In genomic region chr19:47523473-47523872, GRCh38 we compare ENCODE assay signal across 16 cellular contexts. TPM values are rescaled to one million over a fixed set of nuclear protein-coding genes. Genes with fewer than 3 reads are reported as not detected.
DNase-seq lines count a peak whose midpoint lies in the region; ATAC-seq and TF ChIP-seq lines count a peak whose summit lies in the region.
"Had no signal": no experiment of that assay in that cellular context is flagged by ENCODE, and none has a peak within 500 bp of the region (broad histone marks: within the 10 kb centered on the region; RNA-seq: fewer than 3 reads in every experiment).

No MANE protein-coding gene starts in this region.

- peaks cover 14% of the 10 kb centered on the region for H3K4me1 ChIP-seq in upper lobe of right lung

- no peak for DNase-seq in Right ventricle myocardium inferior (ENCODE audit: missing footprints)
- no peak for DNase-seq in cardiac septum (ENCODE audit: low spot score)
- DNase-seq in NCI-H748 (lab: John Stamatoyannopoulos, UW; ENCODE audit: unreplicated experiment): peak; percentile 49
- DNase-seq in left kidney (ENCODE audit: low read depth, low spot score): peak; percentile 58
- no peak for DNase-seq in upper lobe of right lung
- DNase-seq in head of caudate nucleus: no peak
- DNase-seq in T-helper 2 cell treated with Interferon-gamma antibody and Interleukin-4, amounts not matched to agents 5 μg/mL and 100 μg/mL, for 36 hours (ENCODE audit: low spot score): no peak
- DNase-seq: activated naive CD4-positive, alpha-beta T cell treated with anti-CD3 and anti-CD28 coated beads, Interleukin-2, amount 50 U/mL, for 16 hours; hippocampal formation; NCI-H446 treated with DMSO at 0.1 percent for 48 hours had no signal

- H3K9me3 Mint-ChIP-seq in T-helper 2 cell treated with Interferon-gamma antibody and Interleukin-4, amounts not matched to agents 5 μg/mL and 100 μg/mL, for 36 hours: no peaks in the 10 kb centered on the region
- H3K9me3 Mint-ChIP-seq: memory B cell had no signal

- H3K36me3 ChIP-seq in upper lobe of right lung: no peaks in the 10 kb centered on the region
- H3K36me3 ChIP-seq: cardiac muscle cell had no signal

- H3K36me3 Mint-ChIP-seq in T-helper 2 cell treated with Interferon-gamma antibody and Interleukin-4, amounts not matched to agents 5 μg/mL and 100 μg/mL, for 36 hours (ENCODE audit: low read depth): no peaks in the 10 kb centered on the region
- H3K36me3 Mint-ChIP-seq: memory B cell had no signal

- H3K4me3 Mint-ChIP-seq in T-helper 2 cell treated with Interferon-gamma antibody and Interleukin-4, amounts not matched to agents 5 μg/mL and 100 μg/mL, for 36 hours: no peak overlapping the region
- H3K4me3 Mint-ChIP-seq: memory B cell had no signal

- no peak overlapping the region for H3K27ac Mint-ChIP-seq in T-helper 2 cell treated with Interferon-gamma antibody and Interleukin-4, amounts not matched to agents 5 μg/mL and 100 μg/mL, for 36 hours
- H3K27ac Mint-ChIP-seq: memory B cell had no signal

- H3K9me3 ChIP-seq in upper lobe of right lung: no peaks in the 10 kb centered on the region

- H3K4me3 ChIP-seq in upper lobe of right lung: no peak overlapping the region
- H3K4me3 ChIP-seq: cardiac muscle cell had no signal

- no peaks in the 10 kb centered on the region for H3K27me3 ChIP-seq in upper lobe of right lung
- H3K27me3 ChIP-seq: cardiac muscle cell had no signal

- peak; percentile 65 for ATAC-seq in Right ventricle myocardium inferior
- peak; percentile 54 for ATAC-seq in upper lobe of right lung
- no peak for ATAC-seq in GM21515 (IDR thresholded peaks at IDR 0.05; ENCODE audit: unreplicated experiment)

- no peak for TF ChIP-seq CTCF in upper lobe of right lung (IDR thresholded peaks at IDR 0.05)

- H3K27ac ChIP-seq in upper lobe of right lung: peak overlapping the region; percentile 43
- H3K27ac ChIP-seq: cardiac muscle cell, KMS-11 had no signal

- peaks cover 26% of the 10 kb centered on the region for H3K4me1 Mint-ChIP-seq in T-helper 2 cell treated with Interferon-gamma antibody and Interleukin-4, amounts not matched to agents 5 μg/mL and 100 μg/mL, for 36 hours (ENCODE audit: low read depth)

- peaks cover 13% of the 10 kb centered on the region for H3K27me3 Mint-ChIP-seq in T-helper 2 cell treated with Interferon-gamma antibody and Interleukin-4, amounts not matched to agents 5 μg/mL and 100 μg/mL, for 36 hours (ENCODE audit: low read depth)

- intact Hi-C loops in Right ventricle myocardium inferior (cut with DNase I): loop anchor here (2.0 kb wide), 1 partner anchor 77 kb away; no protein-coding TSS in a partner anchor
- intact Hi-C loops in cardiac septum (cut with DNase I): no loop called here
- intact Hi-C loops in upper lobe of right lung (cut with DNase I): no loop called here
- intact Hi-C loops in head of caudate nucleus (cut with DNase I): no loop called here

RNA-seq across cellular contexts. Expression of gene NAPA, which starts 8.6 kb away (rescaled TPM):
- total RNA-seq in Right ventricle myocardium inferior (119 TPM), cardiac septum (112 TPM), upper lobe of right lung (134 TPM)

RNA-seq across cellular contexts. Expression of gene KPTN, which starts 39.5 kb away (rescaled TPM):
- total RNA-seq in Right ventricle myocardium inferior (9.1 TPM), cardiac septum (5.2 TPM), upper lobe of right lung (9.3 TPM)

RNA-seq across cellular contexts. Expression of gene ZNF541, which starts 49.5 kb away (rescaled TPM):
- total RNA-seq in Right ventricle myocardium inferior (1.2 TPM), cardiac septum (1.2 TPM), upper lobe of right lung (0.26 TPM)
- total RNA-seq: cardiac muscle cell, epithelial cell of proximal tubule, osteocyte had no signal

RNA-seq across cellular contexts. Expression of gene SLC8A2, which starts 51.8 kb away (rescaled TPM):
- 0.46 TPM for total RNA-seq in Right ventricle myocardium inferior
- total RNA-seq in cardiac septum: 0.59 TPM
- 0.23 TPM for total RNA-seq in upper lobe of right lung
- total RNA-seq: epithelial cell of proximal tubule, osteocyte had no signal

Comparison
In these comparisons a context has a peak if more than half of its experiments do, and no peak if none do; other contexts are left out.
1. DNase-seq: peak in NCI-H748 (single experiment) and left kidney (single experiment); none in Right ventricle myocardium inferior (single experiment), cardiac septum (single experiment), upper lobe of right lung (single experiment), head of caudate nucleus (0 of 42) and T-helper 2 cell treated with Interferon-gamma antibody and Interleukin-4, amounts not matched to agents 5 μg/mL and 100 μg/mL, for 36 hours (single experiment).